In genomic region chr4:38760915-38761314, GRCh38 we compare ENCODE assay signal across 15 cellular contexts. TPM values are rescaled to one million over a fixed set of nuclear protein-coding genes. Genes with fewer than 3 reads are reported as not detected.
DNase-seq lines count a peak whose midpoint lies in the region; ATAC-seq and TF ChIP-seq lines count a peak whose summit lies in the region.
"Had no signal": no experiment of that assay in that cellular context is flagged by ENCODE, and none has a peak within 500 bp of the region (broad histone marks: within the 10 kb centered on the region; RNA-seq: fewer than 3 reads in every experiment).

No MANE protein-coding gene starts in this region.

- H3K4me3 Mint-ChIP-seq in activated CD4-positive, alpha-beta T cell treated with anti-CD3 and anti-CD28 coated beads for 36 hours = peak overlapping the region; percentile 43
- peak overlapping the region; percentile 85 to 98 (median 93) for H3K4me3 Mint-ChIP-seq in IgD-negative memory B cell

- no peak overlapping the region for H3K27ac Mint-ChIP-seq in activated CD4-positive, alpha-beta T cell treated with anti-CD3 and anti-CD28 coated beads for 36 hours
- H3K27ac Mint-ChIP-seq in IgD-negative memory B cell = peak overlapping the region; percentile 98 to 99 (median 98)

- no peak for DNase-seq in activated CD4-positive, alpha-beta T cell treated with anti-CD3 and anti-CD28 coated beads for 36 hours
- no peak for DNase-seq in activated CD4-positive, alpha-beta T cell treated with anti-CD3 and anti-CD28 coated beads for 4 hours
- DNase-seq in spleen (no peak), medulla oblongata (ENCODE audit: extremely low spot score) (no peak), NCI-H1417 (lab: John Stamatoyannopoulos, UW) (no peak)
- DNase-seq: erythroblast had no signal

- H3K27me3 ChIP-seq in spleen (replicated peaks in 1 of 7) = no peaks in the 10 kb centered on the region
- H3K27me3 ChIP-seq: ascending aorta had no signal

- peak in 1 of 11 experiments; percentile 3 for TF ChIP-seq CTCF in spleen (IDR thresholded peaks at IDR 0.05 in 8 of 11, conservative IDR thresholded peaks at IDR 0.05 in 3 of 11)

- no peaks in the 10 kb centered on the region for H3K9me3 Mint-ChIP-seq in activated CD4-positive, alpha-beta T cell treated with anti-CD3 and anti-CD28 coated beads for 36 hours (ENCODE audit: low read depth)
- no peaks in the 10 kb centered on the region for H3K9me3 Mint-ChIP-seq in IgD-negative memory B cell

- no peaks in the 10 kb centered on the region for H3K36me3 ChIP-seq in spleen
- H3K36me3 ChIP-seq: ascending aorta had no signal

- peaks cover 6 to 89% (median 54%) of the 10 kb centered on the region in 6 donors for H3K4me1 ChIP-seq in spleen
- H3K4me1 ChIP-seq: ascending aorta had no signal

- TF ChIP-seq POLR2A in spleen (IDR thresholded peaks at IDR 0.05) = no peak

- H3K4me1 Mint-ChIP-seq in activated CD4-positive, alpha-beta T cell treated with anti-CD3 and anti-CD28 coated beads for 36 hours = peaks cover 15% of the 10 kb centered on the region
- H3K4me1 Mint-ChIP-seq in IgD-negative memory B cell = peaks cover 53 to 59% (median 58%) of the 10 kb centered on the region in 3 donors

- no peaks in the 10 kb centered on the region for H3K36me3 Mint-ChIP-seq in activated CD4-positive, alpha-beta T cell treated with anti-CD3 and anti-CD28 coated beads for 36 hours (ENCODE audit: low read depth)
- H3K36me3 Mint-ChIP-seq in IgD-negative memory B cell = peaks cover 2% of the 10 kb centered on the region

- H3K27ac ChIP-seq in spleen = peak overlapping the region; percentile 55 to 91 (median 83)
- H3K27ac ChIP-seq: ascending aorta, VCaP had no signal

- ATAC-seq in activated CD4-positive, alpha-beta T cell treated with anti-CD3 and anti-CD28 coated beads for 36 hours = no peak
- ATAC-seq in GM21723 (IDR thresholded peaks at IDR 0.05; ENCODE audit: unreplicated experiment) (peak; percentile 29), GM18858 (IDR thresholded peaks at IDR 0.05; ENCODE audit: unreplicated experiment) (no peak)

- peak overlapping the region in 4 of 8 donors; percentile 0 to 49 (median 14) for H3K4me3 ChIP-seq in spleen
- H3K4me3 ChIP-seq: ascending aorta had no signal

- 57 to 78% (median 64%) methylated on average over 5 of the region's 5 CpGs for WGBS in spleen, 5 donors

- POLR2A ChIA-PET in activated CD4-positive, alpha-beta T cell treated with anti-CD3 and anti-CD28 coated beads for 36 hours (lab: Charles Lee) = no interaction called here

- no peaks in the 10 kb centered on the region for H3K9me3 ChIP-seq in spleen
- H3K9me3 ChIP-seq: ascending aorta had no signal

- CTCF ChIA-PET in activated CD4-positive, alpha-beta T cell treated with anti-CD3 and anti-CD28 coated beads for 36 hours (lab: Charles Lee) = interaction anchor here (0.7 to 7.2 kb wide), 14 partner anchors 9 to 627 kb away, joined by 3 to 99 read pairs (median 19); partner anchors contain the start of genes TLR1, TLR10 and TLR6

- H3K27me3 Mint-ChIP-seq in activated CD4-positive, alpha-beta T cell treated with anti-CD3 and anti-CD28 coated beads for 36 hours = no peaks in the 10 kb centered on the region
- H3K27me3 Mint-ChIP-seq in IgD-negative memory B cell = no peaks in the 10 kb centered on the region

- intact Hi-C loops in activated CD4-positive, alpha-beta T cell treated with anti-CD3 and anti-CD28 coated beads for 36 hours (cut with DNase I, micrococcal nuclease) = loop anchor here in 1 of 2 experiments (5.0 kb wide), 1 partner anchor 376 kb away; no protein-coding TSS in a partner anchor
- intact Hi-C loops in spleen (cut with DNase I; ENCODE audit: low total_unique reads) = no loop called here

RNA-seq across cellular contexts. Expression of gene TLR10, which starts 21.9 kb away (rescaled TPM):
- total RNA-seq in activated CD4-positive, alpha-beta T cell treated with anti-CD3 and anti-CD28 coated beads for 36 hours = not detected
- polyA plus RNA-seq in IgD-negative memory B cell = 183 TPM
- total RNA-seq in spleen = 10 to 100 TPM; 29.6 to 70.1 (median 42.0) TPM
- polyA plus RNA-seq in spleen = 10 to 100 TPM; 46.2 to 81.4 (median 68.1) TPM
- total RNA-seq: A172, ascending aorta, G401, MCF 10A, pulmonary artery endothelial cell had no signal

RNA-seq across cellular contexts. Expression of gene TLR1, which starts 43.7 kb away (rescaled TPM):
- 1 to 10 TPM; 1.5 to 1.7 TPM for total RNA-seq in activated CD4-positive, alpha-beta T cell treated with anti-CD3 and anti-CD28 coated beads for 36 hours
- polyA plus RNA-seq in IgD-negative memory B cell = 33.2 TPM
- total RNA-seq in spleen = 100 to 1,000 TPM in 5 of 7 donors, 10 to 100 TPM in 2; 84.9 to 190 (median 119) TPM
- 10 to 100 TPM in 2 of 3 donors, 1 to 10 TPM in 1; 7.6 to 10.8 (median 10.5) TPM for polyA plus RNA-seq in spleen
- total RNA-seq: G401 had no signal

Comparison
In these comparisons a context has a peak if more than half of its experiments do, and no peak if none do; other contexts are left out.
1. RNA of gene TLR10, which starts 21.9 kb away (total RNA-seq): 29.6 to 70.1 TPM in spleen; not detected in activated CD4-positive, alpha-beta T cell treated with anti-CD3 and anti-CD28 coated beads for 36 hours; every median in the first group is over 10 times any median in the second.
2. RNA of gene TLR1, which starts 43.7 kb away (total RNA-seq): 84.9 to 190 TPM in spleen; 1.5 to 1.7 TPM in activated CD4-positive, alpha-beta T cell treated with anti-CD3 and anti-CD28 coated beads for 36 hours; every median in the first group is over 10 times any median in the second.